In genomic region chr7:10022480-10022879, GRCh38 we compare ENCODE assay signal across 24 cellular contexts.
"Had no signal": no experiment of that assay in that cellular context is flagged by ENCODE, and none has a peak within 500 bp of the region (broad histone marks: within the 10 kb centered on the region; RNA-seq: fewer than 3 reads in every experiment).

No MANE protein-coding gene starts in this region.

- H3K27me3 ChIP-seq: ascending aorta, body of pancreas, breast epithelium, MG63 had no signal

- H3K36me3 Mint-ChIP-seq: activated naive CD4-positive, alpha-beta T cell treated with anti-CD3 and anti-CD28 coated beads, Interleukin-2, amount 50 U/mL, for 24 hours; activated naive CD8-positive, alpha-beta T cell treated with anti-CD3 and anti-CD28 coated beads, Interleukin-2, amount 10 ng/mL, durations not matched to agents 7 days and 5 days had no signal

- H3K4me3 Mint-ChIP-seq: activated CD4-positive, alpha-beta T cell treated with anti-CD3 and anti-CD28 coated beads, Interleukin-2, amount 10 ng/mL, durations not matched to agents 24 days and 14 days; activated CD8-positive, alpha-beta T cell treated with anti-CD3 and anti-CD28 coated beads for 36 hours; activated naive CD4-positive, alpha-beta T cell treated with anti-CD3 and anti-CD28 coated beads, Interleukin-2, amount 50 U/mL, for 24 hours; activated naive CD8-positive, alpha-beta T cell treated with anti-CD3 and anti-CD28 coated beads, Interleukin-2, amount 10 ng/mL, durations not matched to agents 7 days and 5 days; activated T-cell treated with anti-CD3 and anti-CD28 coated beads, Interleukin-2, amount 50 U/mL, for 24 hours had no signal

- ATAC-seq: activated CD8-positive, alpha-beta T cell treated with anti-CD3 and anti-CD28 coated beads for 36 hours had no signal

- H3K36me3 ChIP-seq: ascending aorta, breast epithelium, MG63 had no signal

- H3K4me3 ChIP-seq: ascending aorta, body of pancreas, breast epithelium, MG63 had no signal

- H3K27ac Mint-ChIP-seq: activated CD4-positive, alpha-beta T cell treated with anti-CD3 and anti-CD28 coated beads, Interleukin-2, amount 10 ng/mL, durations not matched to agents 24 days and 14 days; activated CD8-positive, alpha-beta T cell treated with anti-CD3 and anti-CD28 coated beads for 36 hours; activated naive CD4-positive, alpha-beta T cell treated with anti-CD3 and anti-CD28 coated beads, Interleukin-2, amount 50 U/mL, for 24 hours; activated naive CD8-positive, alpha-beta T cell treated with anti-CD3 and anti-CD28 coated beads, Interleukin-2, amount 10 ng/mL, durations not matched to agents 7 days and 5 days; activated T-cell treated with anti-CD3 and anti-CD28 coated beads, Interleukin-2, amount 50 U/mL, for 24 hours; activated T-helper 2 cell treated with anti-CD3 and anti-CD28 coated beads, Interferon-gamma antibody, Interleukin-2, Interleukin-4, amounts not matched to agents 10 μg/mL and 5 μg/mL and 100 μg/mL, durations not matched to agents 14 hours and 24 hours and 36 hours had no signal

- H3K27me3 Mint-ChIP-seq: activated CD4-positive, alpha-beta T cell treated with anti-CD3 and anti-CD28 coated beads, Interleukin-2, amount 10 ng/mL, durations not matched to agents 24 days and 14 days; activated CD8-positive, alpha-beta T cell treated with anti-CD3 and anti-CD28 coated beads for 36 hours; activated naive CD4-positive, alpha-beta T cell treated with anti-CD3 and anti-CD28 coated beads, Interleukin-2, amount 50 U/mL, for 24 hours; activated naive CD8-positive, alpha-beta T cell treated with anti-CD3 and anti-CD28 coated beads, Interleukin-2, amount 10 ng/mL, durations not matched to agents 7 days and 5 days; activated T-cell treated with anti-CD3 and anti-CD28 coated beads, Interleukin-2, amount 50 U/mL, for 24 hours had no signal

- DNase-seq: activated CD4-positive, alpha-beta T cell treated with anti-CD3 and anti-CD28 coated beads, Interleukin-2, amount 10 ng/mL, durations not matched to agents 24 days and 14 days; activated CD4-positive, alpha-beta T cell treated with anti-CD3 and anti-CD28 coated beads, Interleukin-2, amount 50 U/mL, for 4 hours; activated CD8-positive, alpha-beta T cell treated with anti-CD3 and anti-CD28 coated beads for 36 hours; activated gamma-delta T cell; activated naive CD4-positive, alpha-beta T cell treated with Interleukin-2 at 50 U/mL for 16 hours; activated naive CD8-positive, alpha-beta T cell treated with anti-CD3 and anti-CD28 coated beads, Interleukin-2, amount 10 ng/mL, durations not matched to agents 7 days and 5 days; activated T-cell treated with anti-CD3 and anti-CD28 coated beads, Interleukin-2, amount 50 U/mL, for 24 hours; Kasumi-1; KG1; MG63; MV-4-11; NCI-H187; NCI-H2029 treated with DMSO at 0.1 percent for 48 hours; NCI-H2107; NK-92 treated with Interleukin-12 subunit alpha and Interleukin-12 subunit beta, amount 100 ng/mL, for 24 hours; Right ventricle myocardium superior; T-helper 1 cell; T-helper 2 cell; T-helper 9 cell had no signal

- H3K27ac ChIP-seq: ascending aorta, body of pancreas, breast epithelium had no signal

- H3K4me1 Mint-ChIP-seq: activated CD4-positive, alpha-beta T cell treated with anti-CD3 and anti-CD28 coated beads, Interleukin-2, amount 10 ng/mL, durations not matched to agents 24 days and 14 days; activated naive CD4-positive, alpha-beta T cell treated with anti-CD3 and anti-CD28 coated beads, Interleukin-2, amount 50 U/mL, for 24 hours; activated naive CD8-positive, alpha-beta T cell treated with anti-CD3 and anti-CD28 coated beads, Interleukin-2, amount 10 ng/mL, durations not matched to agents 7 days and 5 days had no signal

- H3K4me1 ChIP-seq: ascending aorta, breast epithelium had no signal

- H3K9me3 Mint-ChIP-seq: activated CD4-positive, alpha-beta T cell treated with anti-CD3 and anti-CD28 coated beads, Interleukin-2, amount 10 ng/mL, durations not matched to agents 24 days and 14 days; activated naive CD4-positive, alpha-beta T cell treated with anti-CD3 and anti-CD28 coated beads, Interleukin-2, amount 50 U/mL, for 24 hours had no signal

- H3K9me3 ChIP-seq: ascending aorta, body of pancreas, breast epithelium, MG63 had no signal
